ENCODE assay signal across 21 cellular contexts in genomic region chr3:42730294-42730693, GRCh38. TPM values are rescaled to one million over a fixed set of nuclear protein-coding genes. Genes with fewer than 3 reads are reported as not detected.
A peak's percentile ranks its signal among the peaks of the same experiment; 100 is the strongest.
DNase-seq lines count a peak whose midpoint lies in the region; ATAC-seq, FAIRE-seq and TF ChIP-seq lines count a peak whose summit lies in the region.
"Had no signal": no experiment of that assay in that cellular context is flagged by ENCODE, and none has a peak within 500 bp of the region (broad histone marks: within the 10 kb centered on the region; RNA-seq: fewer than 3 reads in every experiment).

No MANE protein-coding gene starts in this region.

- H4K20me1 ChIP-seq in HepG2 (ENCODE audit: insufficient read depth, low read length): no peaks in the 10 kb centered on the region

- no peak for TF ChIP-seq RAD21 in HepG2 (CRISPR knock-in tag; IDR thresholded peaks at IDR 0.05)

- H3K4me3 Mint-ChIP-seq in activated T-helper 17 cell treated with anti-CD3 and anti-CD28 coated beads, Interleukin-2, amount 50 U/mL, for 72 hours: no peak overlapping the region

- TF ChIP-seq CTCF in HepG2 (CRISPR knock-in tag; IDR thresholded peaks at IDR 0.05) (no peak), gastrocnemius medialis (IDR thresholded peaks at IDR 0.05 in 4 of 5, conservative IDR thresholded peaks at IDR 0.05 in 1 of 5) (no peak)

- TF ChIP-seq EP300 in HepG2 (IDR thresholded peaks at IDR 0.05; ENCODE audit: low read depth in 2 of 2, low read length in 2 of 2) (no peak), HepG2 (CRISPR knock-in tag; IDR thresholded peaks at IDR 0.05; ENCODE audit: borderline replicate concordance) (no peak)

- in situ Hi-C loops in HepG2 (cut with HindIII; ENCODE audit: extremely low pct_ligation_motif_present, low pct_unique_long_range_greater_than_20kb) (no loop called here), gastrocnemius medialis (cut with MboI; ENCODE audit: low sequenced_read_pairs in 4 of 4) (loop anchor here in 1 of 4 donors (25.0 kb wide), 1 partner anchor 143 kb away; the partner anchor contains the start of genes SEC22C and SS18L2)

- peaks cover 4% of the 10 kb centered on the region for H3K27me3 Mint-ChIP-seq in activated T-helper 17 cell treated with anti-CD3 and anti-CD28 coated beads, Interleukin-2, amount 50 U/mL, for 72 hours

- no peak overlapping the region for H3K4me2 ChIP-seq in HepG2 (ENCODE audit: low read depth, low read length)
- H3K4me2 ChIP-seq: KMS-11 had no signal

- DNase-seq in ecto neural progenitor cell (ENCODE audit: low spot score) (peak; percentile 41), HepG2 (ENCODE audit: low spot score) (no peak), gastrocnemius medialis (peak in 1 of 2 donors; percentile 60), HT-29 (ENCODE audit: low spot score) (no peak), GM03348 (ENCODE audit: low spot score) (no peak)
- DNase-seq: Calu3, GOT3, MG63, NCI-H1105, NCI-H187, NCI-H774, SHP77 treated with DMSO at 0.1 percent for 48 hours had no signal

- BruUV-seq in HepG2 (replicated peaks; lab: Mats Ljungman, UMichigan): no TSS peak

- H3K27me3 ChIP-seq in HepG2 (ENCODE audit: control insufficient read depth in 1 of 2, insufficient read depth in 2 of 2, low read length in 2 of 2) (no peaks in the 10 kb centered on the region), gastrocnemius medialis (no peaks in the 10 kb centered on the region)
- H3K27me3 ChIP-seq: MG63, Peyer's patch had no signal

- H3K4me3 ChIP-seq in HepG2 (replicated peaks in 1 of 3; ENCODE audit: insufficient read depth in 1 of 3, low read depth in 2 of 3, low read length in 3 of 3) (no peak overlapping the region), gastrocnemius medialis (no peak overlapping the region)
- H3K4me3 ChIP-seq: GM12878, MG63, Peyer's patch had no signal

- ATAC-seq in activated T-helper 17 cell treated with anti-CD3 and anti-CD28 coated beads, Interleukin-2, amount 50 U/mL, for 72 hours (replicated peaks): no peak
- no peak for ATAC-seq in HepG2
- ATAC-seq in gastrocnemius medialis: peak; percentile 18 to 20
- ATAC-seq in HG03432 (IDR thresholded peaks at IDR 0.05; ENCODE audit: unreplicated experiment): no peak
- no peak for ATAC-seq in GM21360 (IDR thresholded peaks at IDR 0.05; ENCODE audit: unreplicated experiment)
- ATAC-seq: GM12878 had no signal

- 94% methylated on average over 3 of the region's 11 CpGs for WGBS in HepG2 (ENCODE audit: low lambda C conversion rate)

- H2AFZ ChIP-seq in HepG2 (ENCODE audit: low read length): no peak overlapping the region

- H3K9me3 ChIP-seq in HepG2 (ENCODE audit: low read length) (no peaks in the 10 kb centered on the region), gastrocnemius medialis (no peaks in the 10 kb centered on the region)
- H3K9me3 ChIP-seq: MG63, Peyer's patch had no signal

- H3K27ac Mint-ChIP-seq in activated T-helper 17 cell treated with anti-CD3 and anti-CD28 coated beads, Interleukin-2, amount 50 U/mL, for 72 hours: peak overlapping the region; percentile 22

- CTCF ChIA-PET in HepG2 (lab: Yijun Ruan, JAX; ENCODE audit: low intra/inter-chr PET ratio, low total read pairs): no interaction called here

- no peaks in the 10 kb centered on the region for H3K36me3 Mint-ChIP-seq in activated T-helper 17 cell treated with anti-CD3 and anti-CD28 coated beads, Interleukin-2, amount 50 U/mL, for 72 hours (ENCODE audit: low read depth)

- H3K4me1 Mint-ChIP-seq in activated T-helper 17 cell treated with anti-CD3 and anti-CD28 coated beads, Interleukin-2, amount 50 U/mL, for 72 hours: no peaks in the 10 kb centered on the region

- no peak for FAIRE-seq in HepG2 (lab: Jason Lieb, UNC)
- FAIRE-seq: GM12878, GM18507 had no signal

- H3K36me3 ChIP-seq in HepG2 (replicated peaks in 1 of 2; ENCODE audit: control insufficient read depth in 1 of 2, insufficient read depth in 2 of 2, low read length in 2 of 2) (no peaks in the 10 kb centered on the region), gastrocnemius medialis (no peaks in the 10 kb centered on the region)
- H3K36me3 ChIP-seq: MG63, Peyer's patch had no signal

- H3K4me1 ChIP-seq in HepG2 (ENCODE audit: insufficient read depth, low read length) (peaks cover 54% of the 10 kb centered on the region), gastrocnemius medialis (peaks cover 30 to 38% of the 10 kb centered on the region in 2 donors)
- H3K4me1 ChIP-seq: Peyer's patch had no signal

- POLR2A ChIA-PET in HepG2 (lab: Yijun Ruan, JAX): interaction anchor here (1.3 kb wide), 1 partner anchor 26 kb away, joined by 3 read pairs; no protein-coding TSS in a partner anchor

- no peaks in the 10 kb centered on the region for H3K9me3 Mint-ChIP-seq in activated T-helper 17 cell treated with anti-CD3 and anti-CD28 coated beads, Interleukin-2, amount 50 U/mL, for 72 hours

- H3K9ac ChIP-seq in HepG2 (ENCODE audit: insufficient read depth, low read depth, low read length): no peak overlapping the region
- H3K9ac ChIP-seq: KMS-11 had no signal

- no peaks in the 10 kb centered on the region for H3K79me2 ChIP-seq in HepG2 (ENCODE audit: insufficient read depth, low read length)

- intact Hi-C loops in HepG2 (cut with micrococcal nuclease; ENCODE audit: unreplicated experiment): loop anchor here (5.0 kb wide), 2 partner anchors 78 to 128 kb away; partner anchors contain the start of genes NKTR and ZBTB47
- intact Hi-C loops in gastrocnemius medialis (cut with DNase I; ENCODE audit: low total_unique reads): no loop called here

- TF ChIP-seq POLR2A in HepG2 (IDR thresholded peaks at IDR 0.05; ENCODE audit: insufficient read depth in 1 of 2, low read depth in 2 of 2, low read length in 2 of 2) (no peak), gastrocnemius medialis (IDR thresholded peaks at IDR 0.05) (no peak)

- peak overlapping the region; percentile 36 for H3K27ac ChIP-seq in HepG2 (ENCODE audit: extremely low read length, insufficient read depth, low read length)
- peak overlapping the region; percentile 69 to 91 (median 82) for H3K27ac ChIP-seq in gastrocnemius medialis
- H3K27ac ChIP-seq: KMS-11, Peyer's patch had no signal

RNA-seq across cellular contexts. Expression of gene HHATL, which starts 27.7 kb away (rescaled TPM):
- not detected for total RNA-seq in activated T-helper 17 cell treated with anti-CD3 and anti-CD28 coated beads, Interleukin-2, amount 50 U/mL, for 72 hours
- total RNA-seq in HepG2 (2016; rRNA removed; fragmentation: Illumina TruSeq; extraction: Trizol): not detected in 2 replicates
- not detected in 2 replicates for total RNA-seq in HepG2 (2016; cell fraction: cytosol; rRNA removed; fragmentation: Illumina TruSeq; extraction: Trizol; ENCODE audit: low read depth)
- not detected in 2 replicates for total RNA-seq in HepG2 (2016; cell fraction: insoluble cytoplasmic fraction; rRNA removed; fragmentation: Illumina TruSeq; extraction: Trizol)
- total RNA-seq in HepG2 (2016; cell fraction: membrane; rRNA removed; fragmentation: Illumina TruSeq; extraction: Trizol): not detected in 2 replicates
- total RNA-seq in HepG2 (2016; cell fraction: nucleus; rRNA removed; fragmentation: Illumina TruSeq; extraction: Trizol): 0.62 TPM in 1 of 2 replicates, not detected in the other
- polyA plus RNA-seq in HepG2 (2011; rRNA removed): 0.04 and 0.26 TPM in 2 replicates
- 0.08 TPM in 2 replicates for polyA plus RNA-seq in HepG2 (2011; cell fraction: cytosol; rRNA removed)
- 0.74 and 1.2 TPM in 2 replicates for polyA plus RNA-seq in HepG2 (2011; cell fraction: nucleus; rRNA removed)
- not detected in 2 replicates for polyA plus RNA-seq in HepG2 (2012)
- not detected in 2 replicates for polyA plus RNA-seq in HepG2 (2016; cell fraction: cytosol; fragmentation: Illumina TruSeq; extraction: Trizol; ENCODE audit: low read depth)
- polyA plus RNA-seq in HepG2 (2016; cell fraction: insoluble cytoplasmic fraction; fragmentation: Illumina TruSeq; extraction: Trizol; ENCODE audit: low read depth): not detected in 2 replicates
- polyA plus RNA-seq in HepG2 (2016; cell fraction: membrane; fragmentation: Illumina TruSeq; extraction: Trizol; ENCODE audit: low read depth): not detected in 2 replicates
- not detected in 2 replicates for polyA plus RNA-seq in HepG2 (2016; cell fraction: nucleus; fragmentation: Illumina TruSeq; extraction: Trizol; ENCODE audit: insufficient read depth, low read depth)
- not detected in 2 replicates for polyA minus RNA-seq in HepG2 (2011; rRNA and poly(A)+ RNA removed; ENCODE audit: low replicate concordance)
- not detected in 2 replicates for polyA minus RNA-seq in HepG2 (2011; cell fraction: cytosol; rRNA and poly(A)+ RNA removed)
- polyA minus RNA-seq in HepG2 (2011; cell fraction: nucleus; rRNA and poly(A)+ RNA removed): 0.62 TPM in 1 of 2 replicates, not detected in the other
- total RNA-seq in gastrocnemius medialis: 100 to 1,000 TPM in 2 of 4 donors, 10 to 100 TPM in 2; 78.0 to 309 (median 164) TPM
- not detected in 2 replicates for total RNA-seq in HT-29 (2014; rRNA removed; shearing (Covaris generic))
- total RNA-seq: A673, Calu3, GM12878, NCI-H460 had no signal
- polyA plus RNA-seq: GM12878 had no signal

RNA-seq across cellular contexts. Expression of gene CCDC13, which starts 42.8 kb away (rescaled TPM):
- total RNA-seq in activated T-helper 17 cell treated with anti-CD3 and anti-CD28 coated beads, Interleukin-2, amount 50 U/mL, for 72 hours: under 1 TPM in 1 of 2 donors, not detected in 1; 0.24 TPM
- total RNA-seq in HepG2 (2016; rRNA removed; fragmentation: Illumina TruSeq; extraction: Trizol) (0.22 TPM in 1 of 2 replicates, not detected in the other), gastrocnemius medialis (1 to 10 TPM in 2 of 4 donors, under 1 TPM in 2; 0.12 to 1.5 (median 1.1) TPM)
- total RNA-seq in HepG2 (2016; cell fraction: cytosol; rRNA removed; fragmentation: Illumina TruSeq; extraction: Trizol; ENCODE audit: low read depth): not detected in 2 replicates
- 0.19 TPM in 1 of 2 replicates, not detected in the other for total RNA-seq in HepG2 (2016; cell fraction: insoluble cytoplasmic fraction; rRNA removed; fragmentation: Illumina TruSeq; extraction: Trizol)
- total RNA-seq in HepG2 (2016; cell fraction: membrane; rRNA removed; fragmentation: Illumina TruSeq; extraction: Trizol): 0.31 and 0.34 TPM in 2 replicates
- total RNA-seq in HepG2 (2016; cell fraction: nucleus; rRNA removed; fragmentation: Illumina TruSeq; extraction: Trizol): not detected in 2 replicates
- 0.51 and 0.68 TPM in 2 replicates for polyA plus RNA-seq in HepG2 (2011; rRNA removed)
- 0.09 and 0.26 TPM in 2 replicates for polyA plus RNA-seq in HepG2 (2011; cell fraction: cytosol; rRNA removed)
- polyA plus RNA-seq in HepG2 (2011; cell fraction: nucleus; rRNA removed): 1.6 and 2.5 TPM in 2 replicates
- 0.43 and 0.89 TPM in 2 replicates for polyA plus RNA-seq in HepG2 (2012)
- 0.42 TPM in 1 of 2 replicates, not detected in the other for polyA plus RNA-seq in HepG2 (2016; cell fraction: cytosol; fragmentation: Illumina TruSeq; extraction: Trizol; ENCODE audit: low read depth)
- 0.41 TPM in 1 of 2 replicates, not detected in the other for polyA plus RNA-seq in HepG2 (2016; cell fraction: insoluble cytoplasmic fraction; fragmentation: Illumina TruSeq; extraction: Trizol; ENCODE audit: low read depth)
- polyA plus RNA-seq in HepG2 (2016; cell fraction: membrane; fragmentation: Illumina TruSeq; extraction: Trizol; ENCODE audit: low read depth): 0.27 and 0.39 TPM in 2 replicates
- not detected in 2 replicates for polyA plus RNA-seq in HepG2 (2016; cell fraction: nucleus; fragmentation: Illumina TruSeq; extraction: Trizol; ENCODE audit: insufficient read depth, low read depth)
- polyA minus RNA-seq in HepG2 (2011; rRNA and poly(A)+ RNA removed; ENCODE audit: low replicate concordance): 0.30 TPM in 1 of 2 replicates, not detected in the other
- polyA minus RNA-seq in HepG2 (2011; cell fraction: cytosol; rRNA and poly(A)+ RNA removed): not detected in 2 replicates
- 1.4 and 2.0 TPM in 2 replicates for polyA minus RNA-seq in HepG2 (2011; cell fraction: nucleus; rRNA and poly(A)+ RNA removed)
- total RNA-seq in HT-29 (2014; rRNA removed; shearing (Covaris generic)): not detected in 2 replicates
- total RNA-seq: A673 had no signal

RNA-seq across cellular contexts. Expression of gene KLHL40, which starts 45.0 kb away (rescaled TPM):
- not detected for total RNA-seq in activated T-helper 17 cell treated with anti-CD3 and anti-CD28 coated beads, Interleukin-2, amount 50 U/mL, for 72 hours
- not detected in 2 replicates for total RNA-seq in HepG2 (2016; rRNA removed; fragmentation: Illumina TruSeq; extraction: Trizol)
- not detected in 2 replicates for total RNA-seq in HepG2 (2016; cell fraction: cytosol; rRNA removed; fragmentation: Illumina TruSeq; extraction: Trizol; ENCODE audit: low read depth)
- not detected in 2 replicates for total RNA-seq in HepG2 (2016; cell fraction: insoluble cytoplasmic fraction; rRNA removed; fragmentation: Illumina TruSeq; extraction: Trizol)
- total RNA-seq in HepG2 (2016; cell fraction: membrane; rRNA removed; fragmentation: Illumina TruSeq; extraction: Trizol): not detected in 2 replicates
- total RNA-seq in HepG2 (2016; cell fraction: nucleus; rRNA removed; fragmentation: Illumina TruSeq; extraction: Trizol): not detected in 2 replicates
- polyA plus RNA-seq in HepG2 (2011; rRNA removed): not detected in 2 replicates
- polyA plus RNA-seq in HepG2 (2011; cell fraction: cytosol; rRNA removed): not detected in 2 replicates
- polyA plus RNA-seq in HepG2 (2011; cell fraction: nucleus; rRNA removed): not detected in 2 replicates
- not detected in 2 replicates for polyA plus RNA-seq in HepG2 (2012)
- not detected in 2 replicates for polyA plus RNA-seq in HepG2 (2016; cell fraction: cytosol; fragmentation: Illumina TruSeq; extraction: Trizol; ENCODE audit: low read depth)
- not detected in 2 replicates for polyA plus RNA-seq in HepG2 (2016; cell fraction: insoluble cytoplasmic fraction; fragmentation: Illumina TruSeq; extraction: Trizol; ENCODE audit: low read depth)
- polyA plus RNA-seq in HepG2 (2016; cell fraction: membrane; fragmentation: Illumina TruSeq; extraction: Trizol; ENCODE audit: low read depth): not detected in 2 replicates
- not detected in 2 replicates for polyA plus RNA-seq in HepG2 (2016; cell fraction: nucleus; fragmentation: Illumina TruSeq; extraction: Trizol; ENCODE audit: insufficient read depth, low read depth)
- polyA minus RNA-seq in HepG2 (2011; rRNA and poly(A)+ RNA removed; ENCODE audit: low replicate concordance): 0.12 TPM in 1 of 2 replicates, not detected in the other
- not detected in 2 replicates for polyA minus RNA-seq in HepG2 (2011; cell fraction: cytosol; rRNA and poly(A)+ RNA removed)
- not detected in 2 replicates for polyA minus RNA-seq in HepG2 (2011; cell fraction: nucleus; rRNA and poly(A)+ RNA removed)
- total RNA-seq in gastrocnemius medialis: 100 to 1,000 TPM; 197 to 682 (median 397) TPM
- total RNA-seq in HT-29 (2014; rRNA removed; shearing (Covaris generic)): not detected in 2 replicates
- total RNA-seq: A673, Calu3, GM12878, NCI-H460, Peyer's patch had no signal
- polyA plus RNA-seq: GM12878 had no signal

Comparison
In these comparisons a context has a peak if more than half of its experiments do, and no peak if none do; other contexts are left out.
1. ATAC-seq: peak in gastrocnemius medialis (2 of 2); none in activated T-helper 17 cell treated with anti-CD3 and anti-CD28 coated beads, Interleukin-2, amount 50 U/mL, for 72 hours (single experiment), HepG2 (single experiment), HG03432 (single experiment) and GM21360 (single experiment).
2. RNA of gene HHATL, which starts 27.7 kb away (total RNA-seq): 78.0 to 309 TPM in gastrocnemius medialis; not detected in activated T-helper 17 cell treated with anti-CD3 and anti-CD28 coated beads, Interleukin-2, amount 50 U/mL, for 72 hours, 0.62 TPM in HepG2 and not detected in HT-29; every median in the first group is over 10 times any median in the second.
3. RNA of gene KLHL40, which starts 45.0 kb away (total RNA-seq): 197 to 682 TPM in gastrocnemius medialis; not detected in activated T-helper 17 cell treated with anti-CD3 and anti-CD28 coated beads, Interleukin-2, amount 50 U/mL, for 72 hours, not detected in HepG2 and not detected in HT-29; every median in the first group is over 100 times any median in the second.